ENCODE assay signal across 29 cellular contexts in the genomic region with DNA sequence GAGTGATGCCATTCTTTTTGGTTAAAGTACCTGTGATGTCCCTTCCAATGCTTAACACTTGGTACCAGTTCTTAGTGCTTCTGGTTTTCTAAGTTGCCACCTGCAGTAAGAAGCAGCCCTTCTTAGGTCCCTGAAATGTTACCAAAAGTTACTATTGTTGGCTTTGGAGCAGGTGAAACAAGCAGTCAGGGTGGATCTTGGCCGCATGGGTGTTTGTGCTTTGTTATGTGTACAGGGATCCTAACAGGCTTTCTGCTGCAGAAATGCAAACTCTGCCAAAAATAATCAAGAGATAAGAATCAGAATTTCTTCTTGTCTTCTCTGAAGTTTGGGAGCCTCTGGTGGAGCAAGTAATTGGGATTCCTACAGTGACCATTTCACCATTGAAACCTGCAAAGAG.
"Had no signal": no experiment of that assay in that cellular context is flagged by ENCODE, and none has a peak within 500 bp of the region (broad histone marks: within the 10 kb centered on the region; RNA-seq: fewer than 3 reads in every experiment).

No MANE protein-coding gene starts in this region.

- H3K36me3 ChIP-seq: uterus had no signal

- FAIRE-seq: bronchial epithelial cell had no signal

- H3K9me3 ChIP-seq: gastrocnemius medialis, left ventricle myocardium inferior, mucosa of descending colon, uterus had no signal

- H3K27ac ChIP-seq: hepatocyte, left ventricle myocardium inferior, uterus had no signal

- H3K4me3 ChIP-seq: gastrocnemius medialis, hepatocyte, left ventricle myocardium inferior, lung, mucosa of descending colon, smooth muscle cell, uterus had no signal

- H3K4me1 ChIP-seq: gastrocnemius medialis, left ventricle myocardium inferior, uterus had no signal

- H3K27me3 ChIP-seq: gastrocnemius medialis, hepatocyte, uterus had no signal

- DNase-seq: activated B cell treated with CpG ODN at 0.5 μM for 24 hours; activated CD8-positive, alpha-beta memory T cell treated with anti-CD3 and anti-CD28 coated beads, Interleukin-2, amount 10 ng/mL, durations not matched to agents 7 days and 5 days; activated CD8-positive, alpha-beta T cell treated with anti-CD3 and anti-CD28 coated beads, Interleukin-2, amount 10 ng/mL, durations not matched to agents 7 days and 5 days; activated naive CD8-positive, alpha-beta T cell treated with anti-CD3 and anti-CD28 coated beads, Interleukin-2, amount 50 U/mL, for 24 hours; activated T-cell treated with anti-CD3 and anti-CD28 coated beads, Interleukin-2, amount 50 U/mL, for 48 hours; amygdala; effector CD4-positive, alpha-beta T cell; gastrocnemius medialis; islet precursor cell; left ventricle myocardium inferior; mesendoderm; mucosa of descending colon; posterior cingulate gyrus; retina; stimulated activated CD4-positive, alpha-beta T cell treated with anti-CD3 and anti-CD28 coated beads, Interleukin-1b, Interleukin-23, amount 100 ng/mL, for 48 hours; stimulated activated CD4-positive, alpha-beta T cell treated with anti-CD3 and anti-CD28 coated beads, Interleukin-4, amount 100 ng/mL, for 4 hours; stimulated activated CD8-positive, alpha-beta memory T cell treated with anti-CD3 and anti-CD28 coated beads, Interleukin-4, amount 100 ng/mL, for 48 hours; stimulated activated naive CD8-positive, alpha-beta T cell treated with anti-CD3 and anti-CD28 coated beads, Interleukin-15, amount 100 ng/mL, for 72 hours; SW 1271; T-helper 17 cell; T1000; uterus had no signal

- ATAC-seq: activated CD8-positive, alpha-beta memory T cell treated with anti-CD3 and anti-CD28 coated beads, Interleukin-2, amount 10 ng/mL, durations not matched to agents 7 days and 5 days; activated CD8-positive, alpha-beta T cell treated with anti-CD3 and anti-CD28 coated beads, Interleukin-2, amount 10 ng/mL, durations not matched to agents 7 days and 5 days; activated naive CD8-positive, alpha-beta T cell treated with anti-CD3 and anti-CD28 coated beads, Interleukin-2, amount 50 U/mL, for 24 hours; gastrocnemius medialis; mucosa of descending colon; natural killer cell treated with Interleukin-12 subunit alpha and Interleukin-12 subunit beta and Interleukin-15 and Interleukin-18, amount 100 ng/mL, for 72 hours; sciatic nerve; stimulated activated memory B cell treated with anti-CD40 and anti-IgM and Interleukin-4, amounts not matched to agents 10 μg/mL and 1 μg/mL and 100 μg/mL, for 72 hours; stimulated activated naive CD8-positive, alpha-beta T cell treated with anti-CD3 and anti-CD28 coated beads, Interleukin-15, amount 100 ng/mL, for 72 hours; T-helper 17 cell had no signal
